Comparison of ENCODE assay signal across 14 cellular contexts in the genomic region with DNA sequence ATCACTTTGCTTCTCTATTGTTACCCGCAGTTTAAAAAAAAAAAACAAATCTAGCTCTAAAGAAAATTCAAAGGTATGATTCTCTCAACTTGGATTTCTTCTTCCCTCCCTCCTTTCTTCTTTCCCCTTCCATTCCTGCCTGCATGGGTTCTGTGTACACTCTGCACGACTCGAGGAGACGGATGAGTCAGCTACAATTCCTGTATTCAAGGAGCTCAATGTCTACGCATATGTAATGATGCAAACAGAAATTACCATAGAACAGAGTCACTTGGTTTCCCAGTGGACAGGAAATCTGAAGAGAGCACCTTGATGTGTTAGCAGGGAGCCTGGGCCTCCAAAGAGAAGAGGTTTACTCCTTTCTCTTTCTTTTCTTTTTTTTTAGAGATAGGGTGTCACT.
DNase-seq lines count a peak whose midpoint lies in the region; ATAC-seq, FAIRE-seq and TF ChIP-seq lines count a peak whose summit lies in the region.
"Had no signal": no experiment of that assay in that cellular context is flagged by ENCODE, and none has a peak within 500 bp of the region (broad histone marks: within the 10 kb centered on the region; RNA-seq: fewer than 3 reads in every experiment).

No MANE protein-coding gene starts in this region.

- peak; percentile 51 for DNase-seq in MCF 10A (ENCODE audit: unreplicated experiment)
- DNase-seq in breast epithelium (ENCODE audit: low spot score in 2 of 2) = no peak
- peak; percentile 84 for DNase-seq in astrocyte (ENCODE audit: low read depth)
- DNase-seq in hepatocyte (ENCODE audit: low spot score) = peak; percentile 58
- DNase-seq in lower leg skin (ENCODE audit: low spot score in 2 of 2) = no peak
- no peak for DNase-seq in 8988T
- DNase-seq: immature natural killer cell, psoas muscle, testis had no signal

- no peak overlapping the region for H3K4me3 Mint-ChIP-seq in MCF 10A (ENCODE audit: unreplicated experiment)
- no peak overlapping the region for H3K4me3 Mint-ChIP-seq in astrocyte (ENCODE audit: unreplicated experiment)
- H3K4me3 Mint-ChIP-seq: activated naive CD8-positive, alpha-beta T cell; immature natural killer cell had no signal

- no TSS peak for BruUV-seq in MCF 10A (replicated peaks; lab: Mats Ljungman, UMichigan)

- H3K4me1 ChIP-seq in breast epithelium = no peaks in the 10 kb centered on the region
- peaks cover 7% of the 10 kb centered on the region for H3K4me1 ChIP-seq in astrocyte (ENCODE audit: insufficient read depth, low read length)
- no peaks in the 10 kb centered on the region for H3K4me1 ChIP-seq in hepatocyte (ENCODE audit: insufficient read depth)
- H3K4me1 ChIP-seq: psoas muscle, SJSA1, testis had no signal

- H2AFZ ChIP-seq in astrocyte (ENCODE audit: low read depth, low read length) (no peak overlapping the region), hepatocyte (no peak overlapping the region)

- H3K27ac Mint-ChIP-seq in MCF 10A (ENCODE audit: low read depth, unreplicated experiment) (no peak overlapping the region), astrocyte (ENCODE audit: unreplicated experiment) (peak overlapping the region; percentile 21)
- H3K27ac Mint-ChIP-seq: activated naive CD8-positive, alpha-beta T cell; immature natural killer cell had no signal

- H3K36me3 ChIP-seq in breast epithelium (no peaks in the 10 kb centered on the region), astrocyte (ENCODE audit: insufficient read depth, low read length) (peaks cover 24% of the 10 kb centered on the region), hepatocyte (replicated peaks; ENCODE audit: insufficient read depth, low read depth) (no peaks in the 10 kb centered on the region)

- no peak for ATAC-seq in HG03432 (IDR thresholded peaks at IDR 0.05; ENCODE audit: unreplicated experiment)
- ATAC-seq in GM18520 (IDR thresholded peaks at IDR 0.05; ENCODE audit: unreplicated experiment) = no peak
- ATAC-seq: psoas muscle had no signal

- POLR2A ChIA-PET in MCF 10A (lab: Yijun Ruan, JAX) = interaction anchor here (0.6 to 0.7 kb wide), 2 partner anchors 160 to 225 kb away, joined by 3 to 4 read pairs; partner anchors contain the start of genes GLOD4 and MRM3

- H3K27ac ChIP-seq in breast epithelium = no peak overlapping the region
- peak overlapping the region; percentile 26 for H3K27ac ChIP-seq in astrocyte (ENCODE audit: low read depth, low read length)
- H3K27ac ChIP-seq in hepatocyte = no peak overlapping the region
- H3K27ac ChIP-seq: coronary artery, psoas muscle, SJSA1, testis had no signal

- H3K27me3 Mint-ChIP-seq in MCF 10A (ENCODE audit: insufficient read depth, unreplicated experiment) (no peaks in the 10 kb centered on the region), astrocyte (ENCODE audit: low read depth, unreplicated experiment) (no peaks in the 10 kb centered on the region)
- H3K27me3 Mint-ChIP-seq: activated naive CD8-positive, alpha-beta T cell had no signal

- H3K9me2 ChIP-seq in hepatocyte (replicated peaks; ENCODE audit: insufficient read depth) = no peaks in the 10 kb centered on the region

- H3K4me2 ChIP-seq in astrocyte (ENCODE audit: low read length) = peak overlapping the region; percentile 41
- no peak overlapping the region for H3K4me2 ChIP-seq in hepatocyte

- peaks cover 11% of the 10 kb centered on the region for H3K4me1 Mint-ChIP-seq in MCF 10A (ENCODE audit: insufficient read depth, unreplicated experiment)
- H3K4me1 Mint-ChIP-seq in astrocyte (ENCODE audit: low read depth, unreplicated experiment) = peaks cover 9% of the 10 kb centered on the region
- H3K4me1 Mint-ChIP-seq: immature natural killer cell had no signal

- H3K79me2 ChIP-seq in astrocyte (ENCODE audit: insufficient read depth, low read length) (no peaks in the 10 kb centered on the region), hepatocyte (no peaks in the 10 kb centered on the region)

- peak overlapping the region; percentile 35 for H3K9ac ChIP-seq in astrocyte (ENCODE audit: low read length)

- no peaks in the 10 kb centered on the region for H3K9me3 Mint-ChIP-seq in MCF 10A (ENCODE audit: unreplicated experiment)
- H3K9me3 Mint-ChIP-seq in astrocyte (ENCODE audit: unreplicated experiment) = no peaks in the 10 kb centered on the region
- H3K9me3 Mint-ChIP-seq: immature natural killer cell had no signal

- H3K27me3 ChIP-seq in breast epithelium (no peaks in the 10 kb centered on the region), astrocyte (ENCODE audit: insufficient read depth, low read length) (no peaks in the 10 kb centered on the region), hepatocyte (no peaks in the 10 kb centered on the region)
- H3K27me3 ChIP-seq: SJSA1, testis had no signal

- no peaks in the 10 kb centered on the region for H4K20me1 ChIP-seq in astrocyte (ENCODE audit: insufficient read depth, low read length)
- H4K20me1 ChIP-seq in hepatocyte (ENCODE audit: insufficient read depth, poor library complexity, severe bottlenecking) = no peaks in the 10 kb centered on the region

- peak; percentile 17 for FAIRE-seq in astrocyte (lab: Jason Lieb, UNC)

- no peak overlapping the region for H3K4me3 ChIP-seq in breast epithelium
- no peak overlapping the region for H3K4me3 ChIP-seq in astrocyte (ENCODE audit: insufficient read depth, low read depth, low read length)
- no peak overlapping the region for H3K4me3 ChIP-seq in hepatocyte
- H3K4me3 ChIP-seq in lower leg skin (ENCODE audit: low read depth, poor library complexity, severe bottlenecking) = no peak overlapping the region
- H3K4me3 ChIP-seq: coronary artery, psoas muscle, SJSA1, testis had no signal

- H3K36me3 Mint-ChIP-seq in MCF 10A (ENCODE audit: insufficient read depth, unreplicated experiment) (peaks cover 54% of the 10 kb centered on the region), astrocyte (ENCODE audit: low read depth, unreplicated experiment) (peaks cover 15% of the 10 kb centered on the region)

- CTCF ChIA-PET in MCF 10A (lab: Yijun Ruan, JAX) = no interaction called here

- TF ChIP-seq POLR2A in breast epithelium (IDR thresholded peaks at IDR 0.05) (no peak), lower leg skin (IDR thresholded peaks at IDR 0.05) (no peak)

- no peaks in the 10 kb centered on the region for H3K9me3 ChIP-seq in breast epithelium
- H3K9me3 ChIP-seq in astrocyte (ENCODE audit: insufficient read depth, low read depth, low read length) = no peaks in the 10 kb centered on the region
- H3K9me3 ChIP-seq in hepatocyte (ENCODE audit: low read depth) = no peaks in the 10 kb centered on the region
- H3K9me3 ChIP-seq: psoas muscle, SJSA1, testis had no signal

- TF ChIP-seq CTCF in MCF 10A (IDR thresholded peaks at IDR 0.05; ENCODE audit: unreplicated experiment) (no peak), breast epithelium (IDR thresholded peaks at IDR 0.05) (no peak), astrocyte (IDR thresholded peaks at IDR 0.05; ENCODE audit: insufficient read depth, low read depth, low read length) (no peak), hepatocyte (IDR thresholded peaks at IDR 0.05; ENCODE audit: poor library complexity) (no peak), lower leg skin (IDR thresholded peaks at IDR 0.05) (no peak)

- WGBS in hepatocyte (ENCODE audit: low lambda C conversion rate, missing lambda C conversion rate) = 61% methylated on average over 5 of the region's 5 CpGs
- WGBS in lower leg skin, 2 donors = 74 to 82% methylated on average over 5 of the region's 5 CpGs

- intact Hi-C loops in MCF 10A (cut with micrococcal nuclease) (no loop called here), breast epithelium (cut with DNase I; ENCODE audit: low total_unique reads) (no loop called here), lower leg skin (cut with DNase I; ENCODE audit: low total_unique reads) (no loop called here)

Comparison
In these comparisons a context has a peak if more than half of its experiments do, and no peak if none do; other contexts are left out.
1. DNase-seq: peak in MCF 10A (single experiment), astrocyte (single experiment) and hepatocyte (single experiment); none in breast epithelium (0 of 2), lower leg skin (0 of 2) and 8988T (single experiment).